ENCODE assay signal across 14 cellular contexts in the genomic region with DNA sequence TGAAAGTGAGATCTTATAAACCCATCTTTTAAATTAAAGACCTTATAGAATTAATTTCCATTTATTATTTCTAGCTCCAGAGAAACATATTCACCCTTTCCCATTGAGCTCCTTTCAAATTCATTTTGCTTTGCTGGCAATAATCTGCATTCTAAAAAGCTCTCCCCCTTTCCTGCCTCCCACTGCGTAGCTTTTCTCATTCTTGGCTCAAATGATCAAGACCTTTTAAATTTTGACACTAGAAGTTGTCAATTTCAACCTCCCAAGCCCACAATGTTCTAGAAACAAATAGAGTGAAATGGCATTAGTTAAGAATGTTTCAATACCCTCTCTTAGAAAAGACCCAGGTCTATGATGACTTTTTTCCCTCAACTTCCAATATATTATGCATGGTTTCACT.
A peak's percentile ranks its signal among the peaks of the same experiment; 100 is the strongest.
DNase-seq lines count a peak whose midpoint lies in the region.
"Had no signal": no experiment of that assay in that cellular context is flagged by ENCODE, and none has a peak within 500 bp of the region (broad histone marks: within the 10 kb centered on the region; RNA-seq: fewer than 3 reads in every experiment).

No MANE protein-coding gene starts in this region.

- H3K27me3 ChIP-seq in HUES6 (ENCODE audit: control insufficient read depth, insufficient read depth, low read length) (no peaks in the 10 kb centered on the region; the same call in 1 of the 2 replicates), iPS DF 6.9 (ENCODE audit: control insufficient read depth, insufficient read depth, low read length) (no peaks in the 10 kb centered on the region)
- H3K27me3 ChIP-seq: BLaER1 had no signal

- H3K4me1 ChIP-seq in ES-I3 (ENCODE audit: insufficient read depth, low read length) (peaks cover 9% of the 10 kb centered on the region), HUES6 (ENCODE audit: control insufficient read depth, insufficient read depth, low read length) (peaks cover 18% of the 10 kb centered on the region), iPS DF 6.9 (ENCODE audit: control insufficient read depth, insufficient read depth, low read length) (no peaks in the 10 kb centered on the region)
- H3K4me1 ChIP-seq: BLaER1 had no signal

- no CpG with 5 or more reads among the region's 1 CpG for WGBS in iPS DF 6.9 (ENCODE audit: insufficient coverage, insufficient read length)

- H3K36me3 ChIP-seq in ES-I3 (ENCODE audit: insufficient read depth, low read length) (peaks cover 21% of the 10 kb centered on the region), HUES6 (ENCODE audit: control insufficient read depth, insufficient read depth, low read length) (peaks cover 39% of the 10 kb centered on the region), iPS DF 6.9 (ENCODE audit: control insufficient read depth, insufficient read depth, low read length) (no peaks in the 10 kb centered on the region)
- H3K36me3 ChIP-seq: BLaER1 had no signal

- H3K9ac ChIP-seq in ES-I3 (ENCODE audit: low read depth, low read length), result peak overlapping the region; percentile 31; the same call in 1 of the 2 replicates
- H3K9ac ChIP-seq in HUES6 (ENCODE audit: low read length), result peak overlapping the region; percentile 71
- H3K9ac ChIP-seq: BLaER1 had no signal

- DNase-seq in iPS DF 6.9 (ENCODE audit: low read depth, low spot score), result no peak
- DNase-seq in superior temporal gyrus (ENCODE audit: extremely low spot score), result peak; percentile 5
- no peak for DNase-seq in NCI-H82 (lab: John Stamatoyannopoulos, UW)
- DNase-seq in activated naive CD4-positive, alpha-beta T cell treated with Interleukin-2 at 50 U/mL for 16 hours, result no peak
- no peak for DNase-seq in activated naive CD4-positive, alpha-beta T cell treated with anti-CD3 and anti-CD28 coated beads, Interleukin-2, amount 50 U/mL, for 16 hours
- DNase-seq: 8988T, AML-193, DMS53, GOT3, IMR-90, KBM-7 had no signal

- H3K27ac ChIP-seq in HUES6 (ENCODE audit: low read depth, low read length) (peak overlapping the region; percentile 91), iPS DF 6.9 (ENCODE audit: low read length) (peak overlapping the region; percentile 84)
- H3K27ac ChIP-seq: BLaER1 had no signal

- no peaks in the 10 kb centered on the region for H3K9me3 ChIP-seq in ES-I3 (ENCODE audit: control insufficient read depth, insufficient read depth, low read length)
- H3K9me3 ChIP-seq in HUES6 (ENCODE audit: control insufficient read depth, insufficient read depth, low read depth, low read length), result 0 out of 2 replicates have a peak, but pooled peaks cover under 1% of the 10 kb centered on the region
- H3K9me3 ChIP-seq in iPS DF 6.9 (ENCODE audit: control insufficient read depth, insufficient read depth, low read length), result no peaks in the 10 kb centered on the region

- H3K4me3 ChIP-seq in HUES6 (ENCODE audit: low read depth, low read length) (peak overlapping the region; percentile 25; the same call in 1 of the 2 replicates), iPS DF 6.9 (ENCODE audit: low read length) (no peak overlapping the region)
- H3K4me3 ChIP-seq: BLaER1 had no signal
